Comparison of ENCODE assay signal across 25 cellular contexts in the genomic region with DNA sequence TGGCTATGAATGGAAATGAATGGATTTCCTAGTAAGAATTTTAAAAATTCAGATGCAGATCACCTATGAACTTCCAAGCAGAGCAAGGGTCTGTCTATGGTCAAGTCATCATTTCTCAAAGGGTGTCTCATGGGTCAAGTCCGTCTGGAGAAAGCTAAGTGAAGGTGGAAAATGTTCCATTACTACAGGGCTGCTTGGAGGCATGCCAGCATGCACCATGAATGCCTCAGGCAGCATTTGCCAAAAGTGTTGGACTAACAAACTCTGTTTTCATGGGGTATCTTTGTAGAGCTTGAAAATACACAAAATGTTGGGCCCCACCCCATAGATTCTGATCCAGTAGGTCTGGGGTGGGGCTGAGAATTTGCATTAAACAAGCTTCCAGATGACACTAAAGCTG.
DNase-seq lines count a peak whose midpoint lies in the region; ATAC-seq and TF ChIP-seq lines count a peak whose summit lies in the region.
"Had no signal": no experiment of that assay in that cellular context is flagged by ENCODE, and none has a peak within 500 bp of the region (broad histone marks: within the 10 kb centered on the region; RNA-seq: fewer than 3 reads in every experiment).

No MANE protein-coding gene starts in this region.

- H2AFZ ChIP-seq in GM23248, result no peak overlapping the region

- DNase-seq in Ammon's horn (ENCODE audit: low spot score), result peak; percentile 8
- peak in 4 of 5 donors; percentile 42 to 70 (median 54) for DNase-seq in ovary
- DNase-seq in GM23248, result no peak
- DNase-seq: ACHN; Calu3; CD8-positive, alpha-beta T cell; EL; H9; HFFc6; MG63; NCI-H1048; NCI-H1417 treated with DMSO at 0.1 percent for 48 hours; NCI-H187 treated with DMSO at 0.1 percent for 48 hours; NCI-H2107; NCI-H446 treated with DMSO at 0.1 percent for 48 hours; NCI-H526 treated with DMSO at 0.1 percent for 48 hours; NK-92 treated with Interleukin-12 subunit alpha and Interleukin-12 subunit beta, amount 100 ng/mL, for 24 hours; SJCRH30 had no signal

- 19 to 44% (median 29%) methylated on average over 1 of the region's 1 CpG for WGBS in ovary, 3 donors
- WGBS in GM23248 (ENCODE audit: low coverage in 1 of 2, low lambda C conversion rate in 2 of 2, missing lambda C conversion rate in 2 of 2), 2 experiments, result 55 to 59% methylated on average over 1 of the region's 1 CpG

- no peaks in the 10 kb centered on the region for H3K9me3 ChIP-seq in ovary
- H3K9me3 ChIP-seq in GM23248 (ENCODE audit: low read depth), result no peaks in the 10 kb centered on the region
- H3K9me3 ChIP-seq: BLaER1 treated with 17β-estradiol and CSF1 and Interleukin-3, amounts not matched to agents 10 nM and 100 nM; MG63; SJCRH30 had no signal

- TF ChIP-seq CTCF in 22Rv1 (IDR thresholded peaks at IDR 0.05) (no peak), VCaP (conservative IDR thresholded peaks at IDR 0.05) (no peak), ovary (IDR thresholded peaks at IDR 0.05) (no peak)

- H3K36me3 ChIP-seq in ovary (no peaks in the 10 kb centered on the region), GM23248 (ENCODE audit: low read depth) (no peaks in the 10 kb centered on the region)
- H3K36me3 ChIP-seq: BLaER1 treated with 17β-estradiol and CSF1 and Interleukin-3, amounts not matched to agents 10 nM and 100 nM; MG63; SJCRH30 had no signal

- ATAC-seq in GM21381 (IDR thresholded peaks at IDR 0.05; ENCODE audit: unreplicated experiment), result no peak
- no peak for ATAC-seq in activated CD4-positive, CD25-positive, alpha-beta regulatory T cell treated with anti-CD3 and anti-CD28 coated beads, Interleukin-2, amount 50 U/mL, for 24 hours
- ATAC-seq: CD8-positive, alpha-beta T cell; HepG2; K562 had no signal

- no peaks in the 10 kb centered on the region for H4K20me1 ChIP-seq in GM23248 (ENCODE audit: insufficient read depth)

- no peaks in the 10 kb centered on the region for H3K9me2 ChIP-seq in GM23248 (ENCODE audit: insufficient read depth)

- peak overlapping the region; percentile 38; the same call in 1 of the 2 replicates for H3K27ac ChIP-seq in 22Rv1
- H3K27ac ChIP-seq in VCaP, result peak overlapping the region; percentile 64
- H3K27ac ChIP-seq in ovary, result peak overlapping the region; percentile 24 to 77
- H3K27ac ChIP-seq in GM23248, result no peak overlapping the region
- H3K27ac ChIP-seq: BLaER1 treated with 17β-estradiol and CSF1 and Interleukin-3, amounts not matched to agents 10 nM and 100 nM; SJCRH30 had no signal

- H3K27me3 ChIP-seq in ovary, result no peaks in the 10 kb centered on the region
- no peaks in the 10 kb centered on the region; the same call in 1 of the 2 replicates for H3K27me3 ChIP-seq in GM23248 (replicated peaks; ENCODE audit: insufficient read depth)
- H3K27me3 ChIP-seq: MG63, SJCRH30 had no signal

- TF ChIP-seq POLR2A in ovary (IDR thresholded peaks at IDR 0.05), result no peak

- no peak for TF ChIP-seq EP300 in ovary (IDR thresholded peaks at IDR 0.05)

- H3K4me1 ChIP-seq in ovary (ENCODE audit: insufficient read depth) (peaks cover 7% of the 10 kb centered on the region), GM23248 (ENCODE audit: insufficient read depth) (peaks cover 21% of the 10 kb centered on the region)
- H3K4me1 ChIP-seq: BLaER1 treated with 17β-estradiol and CSF1 and Interleukin-3, amounts not matched to agents 10 nM and 100 nM; SJCRH30 had no signal

- H3F3A ChIP-seq in GM23248 (ENCODE audit: insufficient read depth), result peaks cover 10% of the 10 kb centered on the region; the same call in 1 of the 2 replicates

- intact Hi-C loops in ovary (cut with DNase I), result loop anchor here in 1 of 4 donors (10.0 kb wide), 1 partner anchor 83 kb away; a partner anchor contains a TSS

- no peaks in the 10 kb centered on the region for H3K79me2 ChIP-seq in GM23248 (ENCODE audit: insufficient read depth)

- no peak overlapping the region for H3K9ac ChIP-seq in GM23248
- H3K9ac ChIP-seq: BLaER1 treated with 17β-estradiol and CSF1 and Interleukin-3, amounts not matched to agents 10 nM and 100 nM had no signal

- in situ Hi-C loops in GM23248 (cut with MboI), result no loop called here

- H3K4me2 ChIP-seq in GM23248 (ENCODE audit: unreplicated experiment), result no peak overlapping the region
- H3K4me2 ChIP-seq: BLaER1 treated with 17β-estradiol and CSF1 and Interleukin-3, amounts not matched to agents 10 nM and 100 nM had no signal

- H3K4me3 ChIP-seq in ovary (no peak overlapping the region), GM23248 (no peak overlapping the region)
- H3K4me3 ChIP-seq: BLaER1 treated with 17β-estradiol and CSF1 and Interleukin-3, amounts not matched to agents 10 nM and 100 nM; K562; MG63; SJCRH30 had no signal
